In the genomic region with DNA sequence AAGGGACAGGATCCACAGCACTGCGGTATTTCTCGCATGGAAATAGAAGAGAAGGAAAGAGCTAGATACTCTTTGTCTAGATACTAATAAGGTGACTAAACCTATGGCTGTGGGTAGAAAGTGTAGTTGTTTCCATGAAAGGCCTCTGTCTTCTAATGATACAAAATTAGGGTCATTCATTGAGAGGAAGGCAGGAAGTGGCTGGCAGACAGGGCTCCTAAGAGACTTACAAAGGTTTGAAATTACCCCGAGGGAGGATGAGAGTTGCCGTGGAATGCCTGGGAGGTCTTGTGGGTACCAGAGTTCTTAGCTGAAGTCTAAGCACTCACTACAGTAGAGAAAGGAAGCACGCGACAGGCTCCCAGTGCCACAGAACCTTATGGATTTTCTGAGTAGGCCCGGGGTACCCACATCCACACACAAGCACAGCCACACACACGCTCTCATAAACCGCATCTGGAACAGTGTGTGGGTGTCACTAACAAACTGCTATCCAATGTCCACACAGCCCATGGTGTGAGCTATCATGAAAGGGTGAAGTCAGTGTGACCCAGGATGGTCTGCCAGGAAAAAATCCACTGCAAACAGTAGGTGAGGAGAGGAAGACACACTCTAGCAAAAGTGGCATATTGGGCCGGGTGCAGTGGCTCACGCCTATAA, we compare ENCODE assay signal across 28 cellular contexts.
DNase-seq lines count a peak whose midpoint lies in the region; ATAC-seq and TF ChIP-seq lines count a peak whose summit lies in the region.
"Had no signal": no experiment of that assay in that cellular context is flagged by ENCODE, and none has a peak within 500 bp of the region (broad histone marks: within the 10 kb centered on the region; RNA-seq: fewer than 3 reads in every experiment).

No MANE protein-coding gene starts in this region.

- no peak overlapping the region for H3K23ac ChIP-seq in trophoblast cell (ENCODE audit: low read length)

- no peak overlapping the region for H3K4me3 Mint-ChIP-seq in progenitor cell of endocrine pancreas (ENCODE audit: low read depth)
- H3K4me3 Mint-ChIP-seq in CD4-positive, alpha-beta T cell = no peak overlapping the region
- H3K4me3 Mint-ChIP-seq: activated T-cell treated with anti-CD3 and anti-CD28 coated beads, Interleukin-2, amount 50 U/mL, for 72 hours; B cell; immature natural killer cell; T-helper 2 cell treated with Interferon-gamma antibody and Interleukin-4, amounts not matched to agents 5 μg/mL and 100 μg/mL, for 36 hours; type B pancreatic cell had no signal

- no peak overlapping the region for H3K14ac ChIP-seq in trophoblast cell (ENCODE audit: low read length)

- TF ChIP-seq CTCF in NB4 (IDR thresholded peaks at IDR 0.05; ENCODE audit: low read depth, low read length) = no peak
- no peak for TF ChIP-seq CTCF in progenitor cell of endocrine pancreas (IDR thresholded peaks at IDR 0.05; ENCODE audit: unreplicated experiment)
- TF ChIP-seq CTCF in CD4-positive, alpha-beta T cell (IDR thresholded peaks at IDR 0.05) = no peak

- no peaks in the 10 kb centered on the region for H3K4me1 Mint-ChIP-seq in progenitor cell of endocrine pancreas (ENCODE audit: low read depth)
- H3K4me1 Mint-ChIP-seq in CD4-positive, alpha-beta T cell (ENCODE audit: low read depth) = no peaks in the 10 kb centered on the region

- H3K27ac Mint-ChIP-seq in progenitor cell of endocrine pancreas = peak overlapping the region; percentile 67
- no peak overlapping the region for H3K27ac Mint-ChIP-seq in CD4-positive, alpha-beta T cell
- H3K27ac Mint-ChIP-seq: activated T-cell treated with anti-CD3 and anti-CD28 coated beads, Interleukin-2, amount 50 U/mL, for 72 hours; B cell; immature natural killer cell; T-helper 2 cell treated with Interferon-gamma antibody and Interleukin-4, amounts not matched to agents 5 μg/mL and 100 μg/mL, for 36 hours; type B pancreatic cell had no signal

- H3K79me2 ChIP-seq in trophoblast cell (ENCODE audit: control insufficient read depth, insufficient read depth, low read length, poor library complexity) = no peaks in the 10 kb centered on the region

- H3K79me1 ChIP-seq in trophoblast cell (ENCODE audit: low read length) = no peaks in the 10 kb centered on the region

- H3K9me3 Mint-ChIP-seq in progenitor cell of endocrine pancreas (ENCODE audit: low read depth) = peaks cover 3% of the 10 kb centered on the region
- peaks cover 4% of the 10 kb centered on the region for H3K9me3 Mint-ChIP-seq in CD4-positive, alpha-beta T cell

- no peaks in the 10 kb centered on the region for H3K9me3 ChIP-seq in CD4-positive, alpha-beta T cell (ENCODE audit: control insufficient read depth, low read length)
- no peaks in the 10 kb centered on the region for H3K9me3 ChIP-seq in trophoblast cell (ENCODE audit: insufficient read depth, low read depth, low read length)
- H3K9me3 ChIP-seq: SK-N-SH had no signal

- H3K4me1 ChIP-seq in trophoblast cell (ENCODE audit: control insufficient read depth in 1 of 2, insufficient read depth in 2 of 2, low read length in 2 of 2) = peaks cover 0 to 2% of the 10 kb centered on the region in 2 experiments
- H3K4me1 ChIP-seq: Caco-2, left ventricle myocardium inferior had no signal

- no CpG with 5 or more reads among the region's 11 CpGs for WGBS in trophoblast cell (ENCODE audit: extremely low coverage, insufficient coverage, insufficient read length)

- H4K91ac ChIP-seq in trophoblast cell (ENCODE audit: low read depth, low read length) = no peak overlapping the region

- H2BK5ac ChIP-seq in trophoblast cell (ENCODE audit: low read depth, low read length, poor library complexity) = no peak overlapping the region

- intact Hi-C loops in CD4-positive, alpha-beta T cell (cut with DNase I, micrococcal nuclease) = no loop called here

- peak; percentile 3 to 7 for DNase-seq in activated CD4-positive, alpha-beta T cell treated with anti-CD3 and anti-CD28 coated beads, Interleukin-2, amount 50 U/mL, for 48 hours
- no peak for DNase-seq in activated CD4-positive, alpha-beta T cell treated with anti-CD3 and anti-CD28 coated beads for 48 hours
- DNase-seq in NB4 (ENCODE audit: low read depth) (peak; percentile 45), astrocyte of the hippocampus (ENCODE audit: low read depth, low spot score) (peak; percentile 11), progenitor cell of endocrine pancreas (ENCODE audit: low spot score, unreplicated experiment) (no peak), NCI-H2227 treated with DMSO at 0.1 percent for 48 hours (lab: John Stamatoyannopoulos, UW) (no peak), trophoblast cell (no peak)
- DNase-seq in CD4-positive, alpha-beta T cell = no peak
- DNase-seq: activated CD8-positive, alpha-beta memory T cell treated with anti-CD3 and anti-CD28 coated beads for 24 hours; activated naive CD4-positive, alpha-beta T cell treated with anti-CD3 and anti-CD28 coated beads, Interleukin-2, amount 50 U/mL, for 16 hours; activated T-cell treated with anti-CD3 and anti-CD28 coated beads, Interleukin-2, amount 50 U/mL, for 72 hours; aorta; Caco-2; central memory CD4-positive, alpha-beta T cell; dorsolateral prefrontal cortex; immature natural killer cell; Karpas-422; left ventricle myocardium inferior; NCI-H1092 treated with DMSO at 0.1 percent for 48 hours; NCI-H2081 treated with DMSO at 0.1 percent for 48 hours; NCI-H510A; SK-N-SH; small intestine; stimulated activated CD4-positive, alpha-beta T cell treated with anti-CD3 and anti-CD28 coated beads, Interleukin-4, amount 100 ng/mL, for 4 hours; WERI-Rb-1 had no signal

- H2AK5ac ChIP-seq in trophoblast cell (ENCODE audit: low read length) = no peak overlapping the region

- H2AFZ ChIP-seq in trophoblast cell (ENCODE audit: insufficient read depth, low read length, poor library complexity) = no peak overlapping the region

- H3K27ac ChIP-seq in CD4-positive, alpha-beta T cell (ENCODE audit: low read depth, low read length) = no peak overlapping the region
- no peak overlapping the region for H3K27ac ChIP-seq in trophoblast cell (ENCODE audit: low read depth, low read length)
- H3K27ac ChIP-seq: dorsolateral prefrontal cortex, left ventricle myocardium inferior, WERI-Rb-1 had no signal

- no peak overlapping the region for H3K9ac ChIP-seq in trophoblast cell (ENCODE audit: low read length)
- H3K9ac ChIP-seq: SK-N-SH had no signal

- H3K4ac ChIP-seq in trophoblast cell (ENCODE audit: low read depth, low read length) = no peak overlapping the region

- H3K27me3 ChIP-seq in CD4-positive, alpha-beta T cell (ENCODE audit: control insufficient read depth, insufficient read depth, low read length) = peaks cover 7% of the 10 kb centered on the region
- H3K27me3 ChIP-seq in trophoblast cell (ENCODE audit: insufficient read depth, low read length) = no peaks in the 10 kb centered on the region

- no peak overlapping the region for H3K4me2 ChIP-seq in trophoblast cell (ENCODE audit: low read length)
- H3K4me2 ChIP-seq: SK-N-SH had no signal

- H3K36me3 Mint-ChIP-seq in progenitor cell of endocrine pancreas (ENCODE audit: insufficient read depth) = no peaks in the 10 kb centered on the region
- H3K36me3 Mint-ChIP-seq in CD4-positive, alpha-beta T cell (ENCODE audit: low read depth) = no peaks in the 10 kb centered on the region
- H3K36me3 Mint-ChIP-seq: immature natural killer cell, type B pancreatic cell had no signal

- CTCF ChIA-PET in CD4-positive, alpha-beta T cell (lab: Charles Lee) = no interaction called here

- POLR2A ChIA-PET in CD4-positive, alpha-beta T cell (lab: Charles Lee) = no interaction called here

- no peak overlapping the region for H4K12ac ChIP-seq in trophoblast cell (ENCODE audit: low read depth, low read length)

- H2BK12ac ChIP-seq in trophoblast cell (ENCODE audit: low read length) = no peak overlapping the region

- ATAC-seq in CD4-positive, alpha-beta T cell (ENCODE audit: poor library complexity) = no peak

- H3K4me3 ChIP-seq in NB4 (ENCODE audit: low read depth, low read length) (no peak overlapping the region), trophoblast cell (ENCODE audit: low read depth, low read length) (no peak overlapping the region)
- H3K4me3 ChIP-seq: dorsolateral prefrontal cortex, left ventricle myocardium inferior had no signal

- H4K8ac ChIP-seq in trophoblast cell (ENCODE audit: low read depth, low read length) = no peak overlapping the region

- H3K27me3 Mint-ChIP-seq in progenitor cell of endocrine pancreas = peaks cover 10% of the 10 kb centered on the region
- peaks cover 48% of the 10 kb centered on the region for H3K27me3 Mint-ChIP-seq in CD4-positive, alpha-beta T cell
- H3K27me3 Mint-ChIP-seq: type B pancreatic cell had no signal

- H3K18ac ChIP-seq in trophoblast cell (ENCODE audit: low read length) = no peak overlapping the region

- TF ChIP-seq POLR2A in NB4 (IDR thresholded peaks at IDR 0.05; ENCODE audit: extremely low read depth, insufficient read length) = no peak

- no peaks in the 10 kb centered on the region for H3K36me3 ChIP-seq in trophoblast cell (ENCODE audit: control insufficient read depth in 1 of 2, insufficient read depth in 2 of 2, low read length in 2 of 2)
- H3K36me3 ChIP-seq: left ventricle myocardium inferior, WERI-Rb-1 had no signal

- H2BK120ac ChIP-seq in trophoblast cell (ENCODE audit: insufficient read depth, low read length, poor library complexity) = no peak overlapping the region

Comparison
In these comparisons a context has a peak if more than half of its experiments do, and no peak if none do; other contexts are left out.
1. DNase-seq: peak in activated CD4-positive, alpha-beta T cell treated with anti-CD3 and anti-CD28 coated beads, Interleukin-2, amount 50 U/mL, for 48 hours (2 of 2), NB4 (single experiment) and astrocyte of the hippocampus (single experiment); none in activated CD4-positive, alpha-beta T cell treated with anti-CD3 and anti-CD28 coated beads for 48 hours (single experiment), progenitor cell of endocrine pancreas (single experiment), CD4-positive, alpha-beta T cell (0 of 10), NCI-H2227 treated with DMSO at 0.1 percent for 48 hours (single experiment) and trophoblast cell (0 of 2).